ENCODE assay signal across 13 cellular contexts in genomic region chr20:21322083-21322710, GRCh38.
"Had no signal": no experiment of that assay in that cellular context is flagged by ENCODE, and none has a peak within 500 bp of the region (broad histone marks: within the 10 kb centered on the region; RNA-seq: fewer than 3 reads in every experiment).

No MANE protein-coding gene starts in this region.

- DNase-seq: activated naive CD4-positive, alpha-beta T cell treated with anti-CD3 and anti-CD28 coated beads, Interleukin-2, amount 50 U/mL, for 16 hours; activated T-cell treated with anti-CD3 and anti-CD28 coated beads, Interleukin-2, amount 50 U/mL, for 1 hour; amniotic stem cell; esophagus squamous epithelium; nephron progenitor cell; sigmoid colon; stimulated activated CD4-positive, alpha-beta T cell treated with anti-CD3 and anti-CD28 coated beads, Interleukin-4, amount 100 ng/mL, for 1 hour; stimulated activated CD8-positive, alpha-beta memory T cell treated with anti-CD3 and anti-CD28 coated beads, Interleukin-4, amount 100 ng/mL, for 48 hours; upper lobe of right lung had no signal

- H3K9me3 ChIP-seq: upper lobe of right lung had no signal

- H3K36me3 ChIP-seq: esophagus squamous epithelium, gastroesophageal sphincter, sigmoid colon, upper lobe of right lung had no signal

- H3K4me3 ChIP-seq: esophagus squamous epithelium, gastroesophageal sphincter, sigmoid colon, upper lobe of right lung had no signal

- ATAC-seq: activated CD4-positive, CD25-positive, alpha-beta regulatory T cell treated with anti-CD3 and anti-CD28 coated beads, Interleukin-2, amount 50 U/mL, for 24 hours; gastroesophageal sphincter; upper lobe of right lung had no signal

- H3K4me3 Mint-ChIP-seq: brain; nephron progenitor cell; stimulated activated naive CD8-positive, alpha-beta T cell treated with anti-CD3 and anti-CD28 coated beads, Interleukin-15, Interleukin-2, amounts not matched to agents 100 ng/mL and 50 ng/mL, for 24 hours had no signal

- H3K27ac Mint-ChIP-seq: brain, nephron progenitor cell had no signal

- H3K27ac ChIP-seq: esophagus squamous epithelium, gastroesophageal sphincter, sigmoid colon, upper lobe of right lung had no signal

- H3K27me3 ChIP-seq: esophagus squamous epithelium, gastroesophageal sphincter, sigmoid colon, upper lobe of right lung had no signal

- H3K27me3 Mint-ChIP-seq: brain; stimulated activated naive CD8-positive, alpha-beta T cell treated with anti-CD3 and anti-CD28 coated beads, Interleukin-15, Interleukin-2, amounts not matched to agents 100 ng/mL and 50 ng/mL, for 24 hours had no signal
